In genomic region chr14:75493580-75494130, GRCh38 we compare ENCODE assay signal across 23 cellular contexts. TPM values are rescaled to one million over a fixed set of nuclear protein-coding genes. Genes with fewer than 3 reads are reported as not detected.
A peak's percentile ranks its signal among the peaks of the same experiment; 100 is the strongest.
DNase-seq lines count a peak whose midpoint lies in the region; ATAC-seq lines count a peak whose summit lies in the region.
"Had no signal": no experiment of that assay in that cellular context is flagged by ENCODE, and none has a peak within 500 bp of the region (broad histone marks: within the 10 kb centered on the region; RNA-seq: fewer than 3 reads in every experiment).

No MANE protein-coding gene starts in this region.

- POLR2A ChIA-PET in activated CD8-positive, alpha-beta T cell treated with anti-CD3 and anti-CD28 coated beads, Interleukin-2, amount 10 ng/mL, durations not matched to agents 7 days and 5 days (lab: Charles Lee): no interaction called here

- H3K9me3 Mint-ChIP-seq in activated T-cell treated with anti-CD3 and anti-CD28 coated beads, Interleukin-2, amount 50 U/mL, for 72 hours: peaks cover 0 to 7% of the 10 kb centered on the region in 2 donors
- H3K9me3 Mint-ChIP-seq in activated CD8-positive, alpha-beta T cell treated with anti-CD3 and anti-CD28 coated beads, Interleukin-2, amount 10 ng/mL, durations not matched to agents 7 days and 5 days (ENCODE audit: insufficient read depth): no peaks in the 10 kb centered on the region
- H3K9me3 Mint-ChIP-seq in stimulated activated memory B cell treated with anti-CD40 and anti-IgM and Interleukin-4, amounts not matched to agents 10 μg/mL and 1 μg/mL and 100 μg/mL, for 72 hours: no peaks in the 10 kb centered on the region
- H3K9me3 Mint-ChIP-seq: activated naive CD8-positive, alpha-beta T cell treated with anti-CD3 and anti-CD28 coated beads, Interleukin-2, amount 10 ng/mL, durations not matched to agents 7 days and 5 days; endodermal cell; naive B cell had no signal

- H3K4me1 Mint-ChIP-seq in activated T-cell treated with anti-CD3 and anti-CD28 coated beads, Interleukin-2, amount 50 U/mL, for 72 hours (ENCODE audit: low read depth): peaks cover 90% of the 10 kb centered on the region
- H3K4me1 Mint-ChIP-seq in activated CD8-positive, alpha-beta T cell treated with anti-CD3 and anti-CD28 coated beads, Interleukin-2, amount 10 ng/mL, durations not matched to agents 7 days and 5 days (ENCODE audit: low read depth): peaks cover 54% of the 10 kb centered on the region
- H3K4me1 Mint-ChIP-seq in stimulated activated memory B cell treated with anti-CD40 and anti-IgM and Interleukin-4, amounts not matched to agents 10 μg/mL and 1 μg/mL and 100 μg/mL, for 72 hours: peaks cover 75% of the 10 kb centered on the region
- H3K4me1 Mint-ChIP-seq: endodermal cell had no signal

- H3K4me3 ChIP-seq in H7 (ENCODE audit: insufficient read depth, low read depth, low read length): no peak overlapping the region
- H3K4me3 ChIP-seq: HAP-1, pancreas, SJCRH30, tibial artery had no signal

- CTCF ChIA-PET in activated CD8-positive, alpha-beta T cell treated with anti-CD3 and anti-CD28 coated beads, Interleukin-2, amount 10 ng/mL, durations not matched to agents 7 days and 5 days (lab: Charles Lee): interaction anchor here (1.4 to 8.0 kb wide), 4 partner anchors 14 to 188 kb away, joined by 5 to 138 read pairs (median 16); no protein-coding TSS in a partner anchor

- no peak overlapping the region for H3K27ac Mint-ChIP-seq in activated T-cell treated with anti-CD3 and anti-CD28 coated beads, Interleukin-2, amount 50 U/mL, for 72 hours
- H3K27ac Mint-ChIP-seq in activated CD8-positive, alpha-beta T cell treated with anti-CD3 and anti-CD28 coated beads, Interleukin-2, amount 10 ng/mL, durations not matched to agents 7 days and 5 days: no peak overlapping the region
- peak overlapping the region; percentile 74 for H3K27ac Mint-ChIP-seq in stimulated activated memory B cell treated with anti-CD40 and anti-IgM and Interleukin-4, amounts not matched to agents 10 μg/mL and 1 μg/mL and 100 μg/mL, for 72 hours
- H3K27ac Mint-ChIP-seq: activated naive CD8-positive, alpha-beta T cell treated with anti-CD3 and anti-CD28 coated beads, Interleukin-2, amount 10 ng/mL, durations not matched to agents 7 days and 5 days; brain; naive B cell had no signal

- H3K27me3 ChIP-seq in H7 (ENCODE audit: control insufficient read depth, insufficient read depth, low read length): no peaks in the 10 kb centered on the region
- H3K27me3 ChIP-seq: pancreas, SJCRH30, tibial artery had no signal

- H3K36me3 ChIP-seq in H7 (replicated peaks; ENCODE audit: control insufficient read depth, insufficient read depth, low read length): no peaks in the 10 kb centered on the region
- H3K36me3 ChIP-seq: HAP-1, pancreas, SJCRH30, tibial artery had no signal

- no peaks in the 10 kb centered on the region for H3K27me3 Mint-ChIP-seq in activated T-cell treated with anti-CD3 and anti-CD28 coated beads, Interleukin-2, amount 50 U/mL, for 72 hours (ENCODE audit: low read depth)
- no peaks in the 10 kb centered on the region for H3K27me3 Mint-ChIP-seq in activated CD8-positive, alpha-beta T cell treated with anti-CD3 and anti-CD28 coated beads, Interleukin-2, amount 10 ng/mL, durations not matched to agents 7 days and 5 days (ENCODE audit: low read depth)
- no peaks in the 10 kb centered on the region for H3K27me3 Mint-ChIP-seq in stimulated activated memory B cell treated with anti-CD40 and anti-IgM and Interleukin-4, amounts not matched to agents 10 μg/mL and 1 μg/mL and 100 μg/mL, for 72 hours

- peak overlapping the region; percentile 31 to 50 for H3K4me3 Mint-ChIP-seq in activated T-cell treated with anti-CD3 and anti-CD28 coated beads, Interleukin-2, amount 50 U/mL, for 72 hours
- H3K4me3 Mint-ChIP-seq in activated CD8-positive, alpha-beta T cell treated with anti-CD3 and anti-CD28 coated beads, Interleukin-2, amount 10 ng/mL, durations not matched to agents 7 days and 5 days: no peak overlapping the region
- H3K4me3 Mint-ChIP-seq in stimulated activated memory B cell treated with anti-CD40 and anti-IgM and Interleukin-4, amounts not matched to agents 10 μg/mL and 1 μg/mL and 100 μg/mL, for 72 hours: no peak overlapping the region
- H3K4me3 Mint-ChIP-seq: activated naive CD8-positive, alpha-beta T cell treated with anti-CD3 and anti-CD28 coated beads, Interleukin-2, amount 10 ng/mL, durations not matched to agents 7 days and 5 days; brain; endodermal cell; naive B cell had no signal

- H3K36me3 Mint-ChIP-seq in activated T-cell treated with anti-CD3 and anti-CD28 coated beads, Interleukin-2, amount 50 U/mL, for 72 hours (ENCODE audit: insufficient read depth in 2 of 2): peaks cover 2% of the 10 kb centered on the region in 2 donors
- H3K36me3 Mint-ChIP-seq in activated CD8-positive, alpha-beta T cell treated with anti-CD3 and anti-CD28 coated beads, Interleukin-2, amount 10 ng/mL, durations not matched to agents 7 days and 5 days (ENCODE audit: low read depth): no peaks in the 10 kb centered on the region
- no peaks in the 10 kb centered on the region for H3K36me3 Mint-ChIP-seq in stimulated activated memory B cell treated with anti-CD40 and anti-IgM and Interleukin-4, amounts not matched to agents 10 μg/mL and 1 μg/mL and 100 μg/mL, for 72 hours
- H3K36me3 Mint-ChIP-seq: activated naive CD8-positive, alpha-beta T cell treated with anti-CD3 and anti-CD28 coated beads, Interleukin-2, amount 10 ng/mL, durations not matched to agents 7 days and 5 days; brain; naive B cell had no signal

- no peak for DNase-seq in activated T-cell treated with anti-CD3 and anti-CD28 coated beads, Interleukin-2, amount 50 U/mL, for 72 hours
- no peak for DNase-seq in activated T-cell treated with anti-CD3 and anti-CD28 coated beads, Interleukin-2, amount 50 U/mL, for 1 hour
- DNase-seq in H7: peak; percentile 2
- peak; percentile 15 for DNase-seq in activated CD8-positive, alpha-beta T cell treated with anti-CD3 and anti-CD28 coated beads, Interleukin-2, amount 10 ng/mL, durations not matched to agents 7 days and 5 days
- DNase-seq in DMS153 treated with DMSO at 0.1 percent for 48 hours (lab: John Stamatoyannopoulos, UW; ENCODE audit: unreplicated experiment): no peak
- DNase-seq: activated naive CD8-positive, alpha-beta T cell treated with anti-CD3 and anti-CD28 coated beads, Interleukin-2, amount 10 ng/mL, durations not matched to agents 7 days and 5 days; DMS 273 treated with DMSO at 0.1 percent for 48 hours; endodermal cell; GF-D8; KG1; mesendoderm; naive B cell; NCI-H187 treated with DMSO at 0.1 percent for 48 hours; pancreas; SJCRH30; tibial artery had no signal

- ATAC-seq in activated T-cell treated with anti-CD3 and anti-CD28 coated beads, Interleukin-2, amount 50 U/mL, for 72 hours (replicated peaks in 1 of 2): no peak
- no peak for ATAC-seq in activated CD8-positive, alpha-beta T cell treated with anti-CD3 and anti-CD28 coated beads, Interleukin-2, amount 10 ng/mL, durations not matched to agents 7 days and 5 days
- peak; percentile 42 for ATAC-seq in stimulated activated memory B cell treated with anti-CD40 and anti-IgM and Interleukin-4, amounts not matched to agents 10 μg/mL and 1 μg/mL and 100 μg/mL, for 72 hours
- ATAC-seq in HG03342 (IDR thresholded peaks at IDR 0.05; ENCODE audit: unreplicated experiment) (no peak), HG03521 (IDR thresholded peaks at IDR 0.05; ENCODE audit: unreplicated experiment) (no peak)
- ATAC-seq: pancreas, sciatic nerve had no signal

RNA-seq across cellular contexts. Expression of gene BATF, which starts 28.6 kb away (rescaled TPM):
- total RNA-seq in activated T-cell treated with anti-CD3 and anti-CD28 coated beads, Interleukin-2, amount 50 U/mL, for 72 hours: 100 to 1,000 TPM; 171 to 185 TPM
- total RNA-seq in H7 (2014; rRNA removed; shearing (Covaris generic)): not detected in 2 replicates
- 10 to 100 TPM; 41.3 to 41.6 TPM for total RNA-seq in activated CD8-positive, alpha-beta T cell treated with anti-CD3 and anti-CD28 coated beads, Interleukin-2, amount 10 ng/mL, durations not matched to agents 7 days and 5 days
- total RNA-seq: endodermal cell, glomerular endothelial cell, SJCRH30 had no signal

Comparison
In these comparisons a context has a peak if more than half of its experiments do, and no peak if none do; other contexts are left out.
1. DNase-seq: peak in H7 (single experiment) and activated CD8-positive, alpha-beta T cell treated with anti-CD3 and anti-CD28 coated beads, Interleukin-2, amount 10 ng/mL, durations not matched to agents 7 days and 5 days (single experiment); none in activated T-cell treated with anti-CD3 and anti-CD28 coated beads, Interleukin-2, amount 50 U/mL, for 72 hours (0 of 2), activated T-cell treated with anti-CD3 and anti-CD28 coated beads, Interleukin-2, amount 50 U/mL, for 1 hour (single experiment) and DMS153 treated with DMSO at 0.1 percent for 48 hours (single experiment).
2. H3K4me3 Mint-ChIP-seq: peak in activated T-cell treated with anti-CD3 and anti-CD28 coated beads, Interleukin-2, amount 50 U/mL, for 72 hours (2 of 2); none in activated CD8-positive, alpha-beta T cell treated with anti-CD3 and anti-CD28 coated beads, Interleukin-2, amount 10 ng/mL, durations not matched to agents 7 days and 5 days (single experiment) and stimulated activated memory B cell treated with anti-CD40 and anti-IgM and Interleukin-4, amounts not matched to agents 10 μg/mL and 1 μg/mL and 100 μg/mL, for 72 hours (single experiment).
3. RNA of gene BATF, which starts 28.6 kb away (total RNA-seq): 171 to 185 TPM in activated T-cell treated with anti-CD3 and anti-CD28 coated beads, Interleukin-2, amount 50 U/mL, for 72 hours and 41.3 to 41.6 TPM in activated CD8-positive, alpha-beta T cell treated with anti-CD3 and anti-CD28 coated beads, Interleukin-2, amount 10 ng/mL, durations not matched to agents 7 days and 5 days; not detected in H7; every median in the first group is over 10 times any median in the second.